2 cellular contexts compared by ENCODE assay signal in the genomic region with DNA sequence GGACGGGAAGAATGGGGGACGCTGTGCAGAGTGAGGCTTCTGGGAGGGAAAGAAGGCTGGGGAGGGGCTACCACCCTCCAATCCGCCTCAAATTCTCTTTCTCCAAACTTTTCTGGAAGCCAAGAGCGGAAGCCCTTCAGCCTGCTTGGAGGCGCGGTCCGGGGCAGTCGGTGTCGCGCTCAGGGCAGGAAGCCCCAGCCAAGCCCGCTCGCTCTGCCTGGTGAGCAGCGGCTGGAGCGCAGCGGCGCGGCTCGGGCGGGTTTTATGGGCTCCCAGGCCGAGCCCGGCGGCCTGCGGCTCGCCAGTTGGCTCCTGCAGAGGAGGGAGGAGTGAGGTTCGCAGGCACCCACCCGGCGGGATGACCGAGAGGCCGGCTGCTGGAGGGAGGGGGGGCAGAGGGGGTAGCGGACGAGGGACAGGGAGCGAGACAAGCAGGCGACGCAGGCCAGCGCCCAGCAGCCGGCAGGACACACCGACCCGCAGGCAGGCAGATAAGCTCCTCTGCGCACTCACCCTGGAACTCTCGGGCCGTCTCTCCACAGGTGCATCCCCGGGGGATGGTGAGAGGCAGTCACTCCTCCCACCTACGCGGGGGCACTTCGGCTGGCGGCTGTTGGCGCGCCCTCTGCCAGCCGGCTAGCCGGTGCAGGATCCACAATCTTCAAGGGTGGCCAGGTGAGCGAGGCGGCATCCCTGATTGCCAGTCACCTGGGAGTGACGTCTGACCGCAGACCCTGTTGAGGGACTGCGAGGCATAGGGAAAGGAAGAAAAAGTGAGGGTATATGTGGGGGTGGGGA.
TF ChIP-seq lines count a peak whose summit lies in the region.

A gene with protein sequence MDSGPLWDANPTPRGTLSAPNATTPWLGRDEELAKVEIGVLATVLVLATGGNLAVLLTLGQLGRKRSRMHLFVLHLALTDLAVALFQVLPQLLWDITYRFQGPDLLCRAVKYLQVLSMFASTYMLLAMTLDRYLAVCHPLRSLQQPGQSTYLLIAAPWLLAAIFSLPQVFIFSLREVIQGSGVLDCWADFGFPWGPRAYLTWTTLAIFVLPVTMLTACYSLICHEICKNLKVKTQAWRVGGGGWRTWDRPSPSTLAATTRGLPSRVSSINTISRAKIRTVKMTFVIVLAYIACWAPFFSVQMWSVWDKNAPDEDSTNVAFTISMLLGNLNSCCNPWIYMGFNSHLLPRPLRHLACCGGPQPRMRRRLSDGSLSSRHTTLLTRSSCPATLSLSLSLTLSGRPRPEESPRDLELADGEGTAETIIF (minus strand): TSS at position 238 of the 798 bp plus-strand sequence. CDS start 498 bp downstream, outside the sequence.

TF ChIP-seq in SK-N-SH treated with all-trans-retinoic acid at 6 μM for 48 hours, 23 proteins besides CTCF, POLR2A, EP300 and RAD21:
- TF ChIP-seq ZNF8 (CRISPR knock-in tag; IDR thresholded peaks at IDR 0.05) (no peak), GLIS3 (CRISPR knock-in tag; IDR thresholded peaks at IDR 0.05) (no peak), ARNTL (CRISPR knock-in tag; IDR thresholded peaks at IDR 0.05; ENCODE audit: borderline replicate concordance, low read depth) (no peak), SNAI2 (CRISPR knock-in tag; IDR thresholded peaks at IDR 0.05) (no peak), PPARA (CRISPR knock-in tag; IDR thresholded peaks at IDR 0.05; ENCODE audit: borderline replicate concordance) (no peak), ZFP30 (CRISPR knock-in tag; IDR thresholded peaks at IDR 0.05) (no peak)
- TF ChIP-seq, protein P1, sequence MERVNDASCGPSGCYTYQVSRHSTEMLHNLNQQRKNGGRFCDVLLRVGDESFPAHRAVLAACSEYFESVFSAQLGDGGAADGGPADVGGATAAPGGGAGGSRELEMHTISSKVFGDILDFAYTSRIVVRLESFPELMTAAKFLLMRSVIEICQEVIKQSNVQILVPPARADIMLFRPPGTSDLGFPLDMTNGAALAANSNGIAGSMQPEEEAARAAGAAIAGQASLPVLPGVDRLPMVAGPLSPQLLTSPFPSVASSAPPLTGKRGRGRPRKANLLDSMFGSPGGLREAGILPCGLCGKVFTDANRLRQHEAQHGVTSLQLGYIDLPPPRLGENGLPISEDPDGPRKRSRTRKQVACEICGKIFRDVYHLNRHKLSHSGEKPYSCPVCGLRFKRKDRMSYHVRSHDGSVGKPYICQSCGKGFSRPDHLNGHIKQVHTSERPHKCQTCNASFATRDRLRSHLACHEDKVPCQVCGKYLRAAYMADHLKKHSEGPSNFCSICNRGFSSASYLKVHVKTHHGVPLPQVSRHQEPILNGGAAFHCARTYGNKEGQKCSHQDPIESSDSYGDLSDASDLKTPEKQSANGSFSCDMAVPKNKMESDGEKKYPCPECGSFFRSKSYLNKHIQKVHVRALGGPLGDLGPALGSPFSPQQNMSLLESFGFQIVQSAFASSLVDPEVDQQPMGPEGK (CRISPR knock-in tag; IDR thresholded peaks at IDR 0.05; ENCODE audit: borderline replicate concordance): no peak

TF ChIP-seq in endothelial cell of umbilical vein, 7 proteins besides CTCF, POLR2A, EP300 and RAD21:
- no peak for TF ChIP-seq POLR2AphosphoS5 (IDR thresholded peaks at IDR 0.05; ENCODE audit: insufficient read depth, low read depth, low read length)
- peak; percentile 82 for TF ChIP-seq EZH2 (IDR thresholded peaks at IDR 0.05; ENCODE audit: borderline replicate concordance, low read depth, low read length, severe bottlenecking)
TF ChIP-seq in endothelial cell of umbilical vein: peak in this region for 1.
